ENCODE assay signal across 19 cellular contexts in genomic region chr19:57466489-57466888, GRCh38. TPM values are rescaled to one million over a fixed set of nuclear protein-coding genes. Genes with fewer than 3 reads are reported as not detected.
DNase-seq lines count a peak whose midpoint lies in the region; ATAC-seq and TF ChIP-seq lines count a peak whose summit lies in the region.
"Had no signal": no experiment of that assay in that cellular context is flagged by ENCODE, and none has a peak within 500 bp of the region (broad histone marks: within the 10 kb centered on the region; RNA-seq: fewer than 3 reads in every experiment).

No MANE protein-coding gene starts in this region.

- peaks cover 28 to 69% (median 40%) of the 10 kb centered on the region in 4 donors for H3K9me3 ChIP-seq in liver (ENCODE audit: control insufficient read depth in 4 of 4, low read length in 3 of 4)
- peaks cover 0 to 66% (median 15%) of the 10 kb centered on the region in 4 donors for H3K9me3 ChIP-seq in right lobe of liver
- H3K9me3 ChIP-seq in mucosa of stomach (ENCODE audit: control insufficient read depth, low read length) = peaks cover 14% of the 10 kb centered on the region
- peaks cover 0 to 37% (median 0%) of the 10 kb centered on the region in 3 donors for H3K9me3 ChIP-seq in gastrocnemius medialis
- H3K9me3 ChIP-seq in HAP-1 = peaks cover 11% of the 10 kb centered on the region
- H3K9me3 ChIP-seq: BE2C had no signal

- intact Hi-C loops in right lobe of liver (cut with DNase I) = no loop called here
- intact Hi-C loops in gastrocnemius medialis (cut with DNase I; ENCODE audit: low total_unique reads) = no loop called here

- H3K4me3 ChIP-seq in liver (ENCODE audit: low read depth in 1 of 3, low read length in 3 of 3) = peak overlapping the region in 2 of 3 donors; percentile 30 to 78
- H3K4me3 ChIP-seq in right lobe of liver = no peak overlapping the region
- H3K4me3 ChIP-seq in mucosa of stomach (ENCODE audit: low read length) = peak overlapping the region; percentile 17
- peak overlapping the region in 1 of 4 donors; percentile 19 for H3K4me3 ChIP-seq in gastrocnemius medialis
- no peak overlapping the region for H3K4me3 ChIP-seq in HAP-1
- H3K4me3 ChIP-seq: GM12878, SJSA1 had no signal

- TF ChIP-seq CTCF in liver (IDR thresholded peaks at IDR 0.05; ENCODE audit: low read depth, low read length, missing input control) (no peak), right lobe of liver (IDR thresholded peaks at IDR 0.05) (no peak), gastrocnemius medialis (IDR thresholded peaks at IDR 0.05 in 4 of 5, conservative IDR thresholded peaks at IDR 0.05 in 1 of 5) (no peak)

- TF ChIP-seq POLR2A in right lobe of liver (IDR thresholded peaks at IDR 0.05) (no peak), gastrocnemius medialis (IDR thresholded peaks at IDR 0.05) (no peak)

- H3K27ac ChIP-seq in liver (ENCODE audit: low read depth in 1 of 2, low read length in 2 of 2) (no peak overlapping the region), right lobe of liver (no peak overlapping the region), gastrocnemius medialis (peak overlapping the region in 3 of 4 donors; percentile 14 to 67 (median 66))
- H3K27ac ChIP-seq: SJSA1 had no signal

- no peaks in the 10 kb centered on the region for H3K27me3 ChIP-seq in liver (ENCODE audit: control insufficient read depth in 4 of 4, insufficient read depth in 4 of 4, low read length in 3 of 4)
- no peaks in the 10 kb centered on the region for H3K27me3 ChIP-seq in right lobe of liver
- no peaks in the 10 kb centered on the region for H3K27me3 ChIP-seq in mucosa of stomach (ENCODE audit: control insufficient read depth, insufficient read depth, low read length)
- no peaks in the 10 kb centered on the region for H3K27me3 ChIP-seq in gastrocnemius medialis
- no peaks in the 10 kb centered on the region for H3K27me3 ChIP-seq in HAP-1 (ENCODE audit: low read depth)
- H3K27me3 ChIP-seq: BE2C, SJSA1 had no signal

- H3K4me1 ChIP-seq in liver (ENCODE audit: control insufficient read depth in 4 of 4, insufficient read depth in 4 of 4, low read length in 3 of 4) = no peaks in the 10 kb centered on the region
- no peaks in the 10 kb centered on the region for H3K4me1 ChIP-seq in right lobe of liver
- no peaks in the 10 kb centered on the region for H3K4me1 ChIP-seq in mucosa of stomach (ENCODE audit: control insufficient read depth, insufficient read depth, low read length)
- H3K4me1 ChIP-seq in gastrocnemius medialis = peaks cover 0 to 7% of the 10 kb centered on the region in 2 donors
- H3K4me1 ChIP-seq in HAP-1 = no peaks in the 10 kb centered on the region
- H3K4me1 ChIP-seq: BE2C, SJSA1 had no signal

- H3K36me3 ChIP-seq in liver (ENCODE audit: control insufficient read depth in 4 of 4, insufficient read depth in 3 of 4, low read depth in 1 of 4, low read length in 3 of 4) (peaks cover 0 to 27% (median 15%) of the 10 kb centered on the region in 4 donors), right lobe of liver (peaks cover 0 to 5% (median 0%) of the 10 kb centered on the region in 4 donors), mucosa of stomach (ENCODE audit: control insufficient read depth, insufficient read depth, low read length) (no peaks in the 10 kb centered on the region), gastrocnemius medialis (peaks cover 0 to 26% of the 10 kb centered on the region in 2 donors), HAP-1 (replicated peaks) (no peaks in the 10 kb centered on the region)
- H3K36me3 ChIP-seq: BE2C had no signal

- H3K9ac ChIP-seq in liver (ENCODE audit: low read depth in 1 of 2, low read length in 2 of 2) (no peak overlapping the region), mucosa of stomach (ENCODE audit: low read length) (no peak overlapping the region)

- DNase-seq in right lobe of liver (no peak), gastrocnemius medialis (peak; percentile 47 to 78), NCI-H2029 treated with DMSO at 0.1 percent for 48 hours (lab: John Stamatoyannopoulos, UW) (no peak), HK-2 (ENCODE audit: unreplicated experiment) (no peak), HAP-1 (ENCODE audit: low spot score in 2 of 2) (no peak)
- DNase-seq: 8988T, ACHN, DMS 273 treated with DMSO at 0.1 percent for 48 hours, DMS79, NCI-H1048, NCI-H1694, NCI-H345, NCI-H774 had no signal

- no peak for ATAC-seq in right lobe of liver
- peak; percentile 88 to 90 for ATAC-seq in gastrocnemius medialis

- in situ Hi-C loops in gastrocnemius medialis (cut with MboI; ENCODE audit: low sequenced_read_pairs in 4 of 4) = no loop called here
- in situ Hi-C loops in HAP-1 (cut with MboI; ENCODE audit: low sequenced_read_pairs) = no loop called here

- WGBS in liver = 97% methylated on average over 5 of the region's 5 CpGs
- WGBS in right lobe of liver (ENCODE audit: insufficient coverage, low coverage, low lambda C conversion rate, missing lambda C conversion rate) = 80% methylated on average over 2 of the region's 5 CpGs

- no peak for TF ChIP-seq RAD21 in liver (IDR thresholded peaks at IDR 0.05)

TF ChIP-seq in liver, 16 proteins besides CTCF, POLR2A, EP300 and RAD21:
- no peak for TF ChIP-seq REST (IDR thresholded peaks at IDR 0.05)
- TF ChIP-seq SP1 (IDR thresholded peaks at IDR 0.05) = no peak

RNA-seq across cellular contexts. Expression of gene VN1R1, which starts 9.5 kb away (rescaled TPM):
- total RNA-seq in liver (under 1 TPM; 0.42 to 0.98 TPM), right lobe of liver (under 1 TPM; 0.11 to 0.48 (median 0.19) TPM), gastrocnemius medialis (1 to 10 TPM in 2 of 4 donors, under 1 TPM in 1, not detected in 1; 0.60 to 3.2 (median 1.3) TPM)
- under 1 TPM; 0.14 to 0.19 TPM for polyA plus RNA-seq in liver
- polyA plus RNA-seq: CD8-positive, alpha-beta memory T cell had no signal

RNA-seq across cellular contexts. Expression of gene ZNF772, which starts 10.9 kb away (rescaled TPM):
- total RNA-seq in liver (10 to 100 TPM in 1 of 2 donors, 1 to 10 TPM in 1; 5.4 to 11.1 TPM), right lobe of liver (1 to 10 TPM; 1.7 to 4.8 (median 2.6) TPM), gastrocnemius medialis (10 to 100 TPM in 3 of 4 donors, 1 to 10 TPM in 1; 8.3 to 26.7 (median 17.6) TPM)
- polyA plus RNA-seq in liver = 1 to 10 TPM in 1 of 2 donors, under 1 TPM in 1; 0.81 to 1.6 TPM

RNA-seq across cellular contexts. Expression of gene ZNF419, which starts 21.1 kb away (rescaled TPM):
- total RNA-seq in liver = 10 to 100 TPM in 1 of 2 donors, 1 to 10 TPM in 1; 4.2 to 12.4 TPM
- polyA plus RNA-seq in liver = 1 to 10 TPM; 1.9 to 3.2 TPM
- total RNA-seq in right lobe of liver = 1 to 10 TPM; 2.4 to 4.7 (median 3.4) TPM
- 10 to 100 TPM in 2 of 4 donors, 1 to 10 TPM in 2; 4.6 to 25.2 (median 10.5) TPM for total RNA-seq in gastrocnemius medialis

RNA-seq across cellular contexts. Expression of gene ZNF749, which starts 31.4 kb away (rescaled TPM):
- total RNA-seq in liver (10 to 100 TPM in 1 of 2 donors, 1 to 10 TPM in 1; 5.9 to 11.6 TPM), right lobe of liver (1 to 10 TPM; 2.2 to 6.0 (median 3.8) TPM), gastrocnemius medialis (10 to 100 TPM in 1 of 4 donors, 1 to 10 TPM in 3; 3.1 to 11.4 (median 3.9) TPM)
- 1 to 10 TPM in 1 of 2 donors, under 1 TPM in 1; 0.83 to 5.4 TPM for polyA plus RNA-seq in liver

RNA-seq across cellular contexts. Expression of gene ZNF773, which starts 33.2 kb away (rescaled TPM):
- total RNA-seq in liver (1 to 10 TPM; 7.3 to 7.4 TPM), right lobe of liver (1 to 10 TPM; 1.3 to 4.1 (median 2.2) TPM), gastrocnemius medialis (1 to 10 TPM; 1.2 to 6.5 (median 3.4) TPM)
- 1 to 10 TPM; 1.4 to 1.7 TPM for polyA plus RNA-seq in liver

Comparison
In these comparisons a context has a peak if more than half of its experiments do, and no peak if none do; other contexts are left out.
1. H3K4me3 ChIP-seq: peak in liver (2 of 3) and mucosa of stomach (single experiment); none in right lobe of liver (0 of 3) and HAP-1 (single experiment).
2. H3K27ac ChIP-seq: peak in gastrocnemius medialis (3 of 4); none in liver (0 of 2) and right lobe of liver (0 of 3).
3. ATAC-seq: peak in gastrocnemius medialis (2 of 2); none in right lobe of liver (0 of 4).
4. DNase-seq: peak in gastrocnemius medialis (2 of 2); none in right lobe of liver (0 of 3), NCI-H2029 treated with DMSO at 0.1 percent for 48 hours (single experiment), HK-2 (single experiment) and HAP-1 (0 of 2).